14 cellular contexts compared by ENCODE assay signal in the genomic region with DNA sequence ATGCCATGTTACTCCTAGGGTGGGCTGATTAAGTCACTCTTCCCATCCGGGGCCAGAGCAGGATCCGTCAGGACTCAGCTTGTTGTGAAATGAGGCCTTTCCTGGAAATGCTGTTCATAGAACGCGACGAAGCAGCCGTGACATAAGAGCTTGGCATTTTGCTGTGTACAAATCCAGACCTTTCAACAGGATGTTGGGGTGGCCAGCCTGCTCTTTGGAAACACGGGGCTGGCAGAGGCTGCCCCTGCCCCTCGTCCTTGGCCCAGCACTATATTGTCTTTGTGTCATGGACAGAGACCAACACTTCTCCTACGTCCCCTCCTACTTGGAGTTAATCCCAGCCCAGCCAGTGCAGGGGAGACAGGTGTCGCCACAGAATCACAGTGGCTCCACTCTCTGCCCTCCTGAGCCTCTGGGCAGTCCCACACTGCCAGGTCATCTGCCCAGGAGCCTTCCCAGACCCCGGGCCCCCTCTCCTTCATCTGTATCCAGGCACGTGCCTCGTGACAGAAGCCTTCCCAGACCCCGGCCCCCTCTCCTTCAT. TPM values are rescaled to one million over a fixed set of nuclear protein-coding genes. Genes with fewer than 3 reads are reported as not detected.
DNase-seq lines count a peak whose midpoint lies in the region; ATAC-seq, FAIRE-seq and TF ChIP-seq lines count a peak whose summit lies in the region.
"Had no signal": no experiment of that assay in that cellular context is flagged by ENCODE, and none has a peak within 500 bp of the region (broad histone marks: within the 10 kb centered on the region; RNA-seq: fewer than 3 reads in every experiment).

No MANE protein-coding gene starts in this region.

- 52 to 67% (median 63%) methylated on average over 14 of the region's 14 CpGs for WGBS in spleen, 5 donors

- no peak for TF ChIP-seq CTCF in bronchial epithelial cell (IDR thresholded peaks at IDR 0.05; ENCODE audit: insufficient read depth, low read length, severe bottlenecking)
- no peak for TF ChIP-seq CTCF in spleen (IDR thresholded peaks at IDR 0.05 in 8 of 11, conservative IDR thresholded peaks at IDR 0.05 in 3 of 11)

- FAIRE-seq in bronchial epithelial cell (lab: Jason Lieb, UNC) = peak; percentile 58
- FAIRE-seq: HTR-8/SVneo had no signal

- H3K36me3 ChIP-seq in bronchial epithelial cell (ENCODE audit: control insufficient read depth, insufficient read depth, low read length) = no peaks in the 10 kb centered on the region
- no peaks in the 10 kb centered on the region for H3K36me3 ChIP-seq in spleen

- H3K9me3 ChIP-seq in spleen = no peaks in the 10 kb centered on the region

- peaks cover 0 to 40% (median 16%) of the 10 kb centered on the region in 6 donors for H3K4me1 ChIP-seq in spleen

- H3K4me3 ChIP-seq in bronchial epithelial cell (ENCODE audit: low read depth, low read length) (no peak overlapping the region), spleen (no peak overlapping the region)

- peak overlapping the region; percentile 13 to 80 (median 66) for H3K27ac ChIP-seq in spleen

- no peak for TF ChIP-seq POLR2A in spleen (IDR thresholded peaks at IDR 0.05)

- DNase-seq in LHCN-M2 (ENCODE audit: low read depth) = peak; percentile 17
- peak; percentile 88 for DNase-seq in bronchial epithelial cell (ENCODE audit: low read depth)
- DNase-seq in left kidney (ENCODE audit: low read depth, low spot score) = peak; percentile 62
- DNase-seq in spleen = no peak
- DNase-seq in activated CD4-positive, alpha-beta T cell treated with anti-CD3 and anti-CD28 coated beads for 48 hours = no peak
- no peak for DNase-seq in NK-92 (lab: John Stamatoyannopoulos, UW; ENCODE audit: unreplicated experiment)
- DNase-seq in SW480 (ENCODE audit: low spot score) = no peak
- DNase-seq: activated CD4-positive, CD25-positive, alpha-beta regulatory T cell treated with anti-CD3 and anti-CD28 coated beads, Interleukin-2, amount 50 U/mL, for 72 hours; activated gamma-delta T cell treated with Interleukin-2 at 50 U/mL for 16 hours; cortex of kidney; naive thymus-derived CD8-positive, alpha-beta T cell; SIG-M5 had no signal

- ATAC-seq in GM18873 (IDR thresholded peaks at IDR 0.05; ENCODE audit: low FRiP score, unreplicated experiment) = no peak
- ATAC-seq: naive thymus-derived CD8-positive, alpha-beta T cell had no signal

- H3K27me3 ChIP-seq in bronchial epithelial cell (ENCODE audit: control insufficient read depth, insufficient read depth, low read length) (no peaks in the 10 kb centered on the region), spleen (replicated peaks in 1 of 7) (no peaks in the 10 kb centered on the region)

- intact Hi-C loops in spleen (cut with DNase I; ENCODE audit: low total_unique reads) = no loop called here

RNA-seq across cellular contexts. Expression of a gene that starts 18.6 kb away (rescaled TPM):
- total RNA-seq in LHCN-M2 (2014; rRNA removed) (160 and 224 TPM in 2 replicates), bronchial epithelial cell (133 and 180 TPM in 2 replicates), spleen (100 to 1,000 TPM; 173 to 261 (median 228) TPM)
- polyA plus RNA-seq in LHCN-M2 (2012) = 168 TPM
- 10 to 100 TPM; 31.9 to 60.0 (median 46.8) TPM for polyA plus RNA-seq in spleen

Comparison
In these comparisons a context has a peak if more than half of its experiments do, and no peak if none do; other contexts are left out.
1. DNase-seq: peak in LHCN-M2 (single experiment), bronchial epithelial cell (single experiment) and left kidney (single experiment); none in spleen (single experiment), activated CD4-positive, alpha-beta T cell treated with anti-CD3 and anti-CD28 coated beads for 48 hours (single experiment), NK-92 (single experiment) and SW480 (single experiment).